22 cellular contexts compared by ENCODE assay signal in genomic region chr16:87548086-87548485, GRCh38.
"Had no signal": no experiment of that assay in that cellular context is flagged by ENCODE, and none has a peak within 500 bp of the region (broad histone marks: within the 10 kb centered on the region; RNA-seq: fewer than 3 reads in every experiment).

No MANE protein-coding gene starts in this region.

- ATAC-seq: effector memory CD8-positive, alpha-beta T cell; left cardiac atrium; naive thymus-derived CD4-positive, alpha-beta T cell; stimulated activated naive B cell treated with anti-CD40 and anti-IgM and Interleukin-4, amounts not matched to agents 10 μg/mL and 1 μg/mL and 100 μg/mL, for 72 hours; stimulated activated naive CD8-positive, alpha-beta T cell treated with anti-CD3 and anti-CD28 coated beads, Interleukin-15, amount 100 ng/mL, for 72 hours; upper lobe of right lung had no signal

- H3K27ac Mint-ChIP-seq: nephron progenitor cell; stimulated activated naive B cell treated with anti-CD40 and anti-IgM and Interleukin-4, amounts not matched to agents 10 μg/mL and 1 μg/mL and 100 μg/mL, for 72 hours had no signal

- H3K9me3 Mint-ChIP-seq: effector memory CD8-positive, alpha-beta T cell had no signal

- DNase-seq: effector memory CD8-positive, alpha-beta T cell; erythroblast; foreskin melanocyte; head of caudate nucleus; kidney; left cardiac atrium; left ventricle myocardium inferior; mesendoderm; naive thymus-derived CD4-positive, alpha-beta T cell; nephron progenitor cell; ovary; stimulated activated CD4-positive, alpha-beta T cell treated with anti-CD3 and anti-CD28 coated beads, Interleukin-4, amount 100 ng/mL, for 1 hour; stimulated activated CD8-positive, alpha-beta memory T cell treated with anti-CD3 and anti-CD28 coated beads, Interleukin-4, amount 100 ng/mL, for 48 hours; stimulated activated naive B cell treated with anti-CD40 and anti-IgM and Interleukin-4, amounts not matched to agents 10 μg/mL and 1 μg/mL and 100 μg/mL, for 72 hours; stimulated activated naive CD8-positive, alpha-beta T cell treated with anti-CD3 and anti-CD28 coated beads, Interleukin-15, amount 100 ng/mL, for 72 hours; testis; upper lobe of right lung had no signal

- H3K4me3 Mint-ChIP-seq: effector memory CD8-positive, alpha-beta T cell; naive thymus-derived CD4-positive, alpha-beta T cell; nephron progenitor cell; stimulated activated naive B cell treated with anti-CD40 and anti-IgM and Interleukin-4, amounts not matched to agents 10 μg/mL and 1 μg/mL and 100 μg/mL, for 72 hours; stimulated activated naive CD8-positive, alpha-beta T cell treated with anti-CD3 and anti-CD28 coated beads, Interleukin-15, amount 100 ng/mL, for 72 hours had no signal

- H3K4me3 ChIP-seq: hepatocyte, left ventricle myocardium inferior, ovary, right atrium auricular region, smooth muscle cell, testis, tibial nerve, upper lobe of right lung, vagina had no signal
